ENCODE assay signal across 34 cellular contexts in the genomic region with DNA sequence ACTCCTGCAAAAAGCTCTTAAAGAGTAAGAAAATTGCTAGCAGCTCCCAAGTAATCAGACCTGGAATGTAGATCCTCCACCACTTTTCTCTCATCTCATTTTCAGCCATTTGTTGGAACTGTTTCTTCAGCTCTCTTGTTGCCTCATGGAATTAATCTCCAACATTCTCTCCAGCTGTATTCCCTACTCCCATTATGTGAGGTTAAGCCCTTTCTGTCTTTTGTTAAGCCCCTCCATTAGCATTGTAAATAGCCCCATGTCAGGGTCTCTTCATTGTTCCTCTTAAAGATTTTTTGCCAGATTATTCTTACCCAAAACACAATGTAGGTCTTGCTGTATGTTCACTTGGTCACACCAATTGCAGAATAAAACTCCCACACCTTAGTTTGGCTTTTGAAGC.
"Had no signal": no experiment of that assay in that cellular context is flagged by ENCODE, and none has a peak within 500 bp of the region (broad histone marks: within the 10 kb centered on the region; RNA-seq: fewer than 3 reads in every experiment).

No MANE protein-coding gene starts in this region.

- H2AFZ ChIP-seq: PC-9 had no signal

- H3K9me3 Mint-ChIP-seq: activated T-helper 2 cell treated with anti-CD3 and anti-CD28 coated beads, Interferon-gamma antibody, Interleukin-2, Interleukin-4, amounts not matched to agents 10 μg/mL and 5 μg/mL and 100 μg/mL, durations not matched to agents 14 hours and 24 hours and 36 hours had no signal

- H3K4me1 ChIP-seq: adrenal gland, body of pancreas, breast epithelium had no signal

- H3K27ac Mint-ChIP-seq: activated CD8-positive, alpha-beta T cell treated with anti-CD3 and anti-CD28 coated beads for 36 hours; activated naive CD4-positive, alpha-beta T cell treated with anti-CD3 and anti-CD28 coated beads for 36 hours; activated naive CD4-positive, alpha-beta T cell treated with anti-CD3 and anti-CD28 coated beads, Interleukin-2, amount 50 U/mL, for 72 hours; activated T-cell treated with anti-CD3 and anti-CD28 coated beads, Interleukin-2, amount 50 U/mL, for 24 hours; activated T-helper 2 cell treated with anti-CD3 and anti-CD28 coated beads, Interferon-gamma antibody, Interleukin-2, Interleukin-4, amounts not matched to agents 10 μg/mL and 5 μg/mL and 100 μg/mL, durations not matched to agents 14 hours and 24 hours and 36 hours had no signal

- H3K27ac ChIP-seq: adrenal gland, body of pancreas, breast epithelium, PC-9, RWPE1, VCaP had no signal

- H3K9me3 ChIP-seq: adrenal gland, body of pancreas, MG63 had no signal

- H3K36me3 Mint-ChIP-seq: activated naive CD4-positive, alpha-beta T cell treated with anti-CD3 and anti-CD28 coated beads, Interleukin-2, amount 50 U/mL, for 72 hours had no signal

- H3K27me3 ChIP-seq: adrenal gland, body of pancreas, breast epithelium, MG63 had no signal

- H3K4me3 ChIP-seq: adrenal gland, body of pancreas, breast epithelium, MG63, PC-9 had no signal

- H3K36me3 ChIP-seq: adrenal gland, breast epithelium, MG63 had no signal

- DNase-seq: activated CD4-positive, alpha-beta T cell treated with anti-CD3 and anti-CD28 coated beads for 1 hour; activated CD4-positive, alpha-beta T cell treated with anti-CD3 and anti-CD28 coated beads for 48 hours; activated CD4-positive, alpha-beta T cell treated with anti-CD3 and anti-CD28 coated beads, Interleukin-2, amount 50 U/mL, for 4 hours; activated CD4-positive, CD25-positive, alpha-beta regulatory T cell; activated CD8-positive, alpha-beta T cell treated with anti-CD3 and anti-CD28 coated beads for 36 hours; activated gamma-delta T cell; activated naive CD4-positive, alpha-beta T cell treated with anti-CD3 and anti-CD28 coated beads for 36 hours; activated T-cell treated with anti-CD3 and anti-CD28 coated beads, Interleukin-2, amount 50 U/mL, for 24 hours; adrenal gland; body of pancreas; Kasumi-1; KG1; MG63; MV-4-11; NCI-H1092; NCI-H1436 treated with DMSO at 0.1 percent for 48 hours; NCI-H1694 treated with DMSO at 0.1 percent for 48 hours; NCI-H2029; NCI-H345; NCI-H526; NCI-H748 treated with DMSO at 0.1 percent for 48 hours; NK-92 treated with Interleukin-12 subunit alpha and Interleukin-12 subunit beta, amount 100 ng/mL, for 24 hours; PC-9; SIG-M5; T-helper 1 cell; T-helper 2 cell; T-helper 9 cell had no signal

- H3K4me2 ChIP-seq: PC-9 had no signal

- FAIRE-seq: astrocyte, RCC 7860 had no signal

- H3K4me3 Mint-ChIP-seq: activated CD8-positive, alpha-beta T cell treated with anti-CD3 and anti-CD28 coated beads for 36 hours; activated naive CD4-positive, alpha-beta T cell treated with anti-CD3 and anti-CD28 coated beads for 36 hours; activated T-cell treated with anti-CD3 and anti-CD28 coated beads, Interleukin-2, amount 50 U/mL, for 24 hours had no signal

- H3K27me3 Mint-ChIP-seq: activated CD8-positive, alpha-beta T cell treated with anti-CD3 and anti-CD28 coated beads for 36 hours; activated T-cell treated with anti-CD3 and anti-CD28 coated beads, Interleukin-2, amount 50 U/mL, for 24 hours had no signal
